12 cellular contexts compared by ENCODE assay signal in the genomic region with DNA sequence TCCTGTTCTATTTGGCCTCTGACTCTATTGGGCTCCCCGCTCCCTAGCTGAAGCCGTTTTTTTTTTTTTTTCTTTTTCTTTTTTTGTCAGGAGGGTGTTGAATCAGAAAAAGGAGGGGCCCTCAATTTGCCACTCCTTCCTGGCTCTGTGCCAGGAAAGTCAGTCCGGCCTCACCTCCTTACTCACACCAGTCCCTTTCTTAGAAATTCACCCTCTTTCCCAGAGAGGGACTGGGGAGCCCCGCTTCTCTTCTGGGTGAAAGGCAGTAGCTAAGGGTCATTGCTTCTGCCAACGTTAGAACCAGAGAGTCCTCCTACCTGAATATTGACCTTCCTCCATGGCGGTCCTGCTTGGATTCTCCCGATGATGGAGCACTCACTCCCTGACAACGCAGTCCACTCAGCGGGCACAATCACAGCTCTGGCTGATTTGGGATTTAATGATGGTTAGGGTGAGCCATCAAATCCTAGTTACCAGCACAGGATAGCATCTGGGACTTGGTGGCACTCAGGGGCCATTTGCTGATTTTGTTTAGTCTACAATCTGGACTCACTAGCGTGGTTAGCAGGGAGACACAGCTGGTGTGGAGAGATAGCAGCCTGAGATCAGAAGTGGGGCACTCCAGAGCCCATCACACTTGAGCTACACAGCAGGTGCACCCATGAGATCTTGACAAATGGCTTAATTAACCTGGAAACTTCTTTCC. TPM values are rescaled to one million over a fixed set of nuclear protein-coding genes. Genes with fewer than 3 reads are reported as not detected.
DNase-seq lines count a peak whose midpoint lies in the region; ATAC-seq and TF ChIP-seq lines count a peak whose summit lies in the region.
"Had no signal": no experiment of that assay in that cellular context is flagged by ENCODE, and none has a peak within 500 bp of the region (broad histone marks: within the 10 kb centered on the region; RNA-seq: fewer than 3 reads in every experiment).

No MANE protein-coding gene starts in this region.

- no peak for TF ChIP-seq POLR2A in esophagus squamous epithelium (IDR thresholded peaks at IDR 0.05)

- H3K9me3 ChIP-seq in esophagus squamous epithelium = no peaks in the 10 kb centered on the region
- H3K9me3 ChIP-seq: uterus had no signal

- H3K27ac ChIP-seq in esophagus squamous epithelium = no peak overlapping the region
- H3K27ac ChIP-seq: uterus had no signal

- H3K4me1 ChIP-seq in esophagus squamous epithelium = no peaks in the 10 kb centered on the region
- H3K4me1 ChIP-seq: uterus had no signal

- peak; percentile 85 for DNase-seq in GM12865 (ENCODE audit: low read depth)
- peak in 49 of 76 experiments; percentile 9 to 69 (median 35) for DNase-seq in HUDEP-2 (lab: John Stamatoyannopoulos, UW; ENCODE audit: unreplicated experiment in 76 of 76)
- DNase-seq in stimulated activated CD4-positive, alpha-beta T cell treated with anti-CD3 and anti-CD28 coated beads, Interleukin-12 subunit alpha, Interleukin-12 subunit beta, amount 100 ng/mL, for 48 hours (ENCODE audit: low read depth in 2 of 3, low spot score in 1 of 3) = peak; percentile 45 to 53 (median 51)
- DNase-seq in GM03348 (ENCODE audit: low spot score) = no peak
- DNase-seq in esophagus squamous epithelium (lab: John Stamatoyannopoulos, UW) = no peak
- DNase-seq: central memory CD4-positive, alpha-beta T cell; DND-41; uterus had no signal

- intact Hi-C loops in esophagus squamous epithelium (cut with DNase I) = no loop called here

- H3K4me3 ChIP-seq in GM12865 (ENCODE audit: low read depth, low read length) (peak overlapping the region; percentile 94), esophagus squamous epithelium (no peak overlapping the region)
- H3K4me3 ChIP-seq: uterus had no signal

- peaks cover 0 to 80% (median 3%) of the 10 kb centered on the region in 4 donors for H3K27me3 ChIP-seq in esophagus squamous epithelium
- H3K27me3 ChIP-seq: uterus had no signal

- H3K36me3 ChIP-seq in esophagus squamous epithelium = no peaks in the 10 kb centered on the region
- H3K36me3 ChIP-seq: uterus had no signal

- TF ChIP-seq CTCF in GM12865 (IDR thresholded peaks at IDR 0.05; ENCODE audit: insufficient read depth, low read depth, low read length, missing control alignments) (no peak), esophagus squamous epithelium (IDR thresholded peaks at IDR 0.05) (no peak)

- 47 to 50% methylated on average over 8 to 10 of the region's 10 CpGs for WGBS in esophagus squamous epithelium, 2 donors

- ATAC-seq in activated CD4-positive, CD25-positive, alpha-beta regulatory T cell treated with anti-CD3 and anti-CD28 coated beads, Interleukin-2, amount 50 U/mL, for 24 hours = peak; percentile 67 to 76
- no peak for ATAC-seq in HG03354 (IDR thresholded peaks at IDR 0.05; ENCODE audit: poor library complexity, severe bottlenecking, unreplicated experiment)
- ATAC-seq: left lobe of liver, Right ventricle myocardium inferior had no signal

RNA-seq across cellular contexts. Expression of a gene that starts 2.4 kb away (rescaled TPM):
- total RNA-seq in esophagus squamous epithelium = not detected

RNA-seq across cellular contexts. Expression of a gene that starts 18.9 kb away (rescaled TPM):
- 10 to 100 TPM; 52.3 to 91.5 (median 77.4) TPM for total RNA-seq in esophagus squamous epithelium

RNA-seq across cellular contexts. Expression of a gene that starts 22.7 kb away (rescaled TPM):
- total RNA-seq in esophagus squamous epithelium = under 1 TPM in 2 of 4 donors, not detected in 2; 0.29 to 0.97 TPM

RNA-seq across cellular contexts. Expression of a gene that starts 30.7 kb away (rescaled TPM):
- total RNA-seq in esophagus squamous epithelium = 10 to 100 TPM in 1 of 4 donors, not detected in 3; 28.1 TPM
- total RNA-seq: left lobe of liver, uterus had no signal

RNA-seq across cellular contexts. Expression of a gene that starts 32.3 kb away (rescaled TPM):
- 1 to 10 TPM in 2 of 4 donors, under 1 TPM in 1, not detected in 1; 0.18 to 3.2 (median 1.1) TPM for total RNA-seq in esophagus squamous epithelium
- total RNA-seq: uterus had no signal

Comparison
In these comparisons a context has a peak if more than half of its experiments do, and no peak if none do; other contexts are left out.
1. DNase-seq: peak in GM12865 (single experiment), HUDEP-2 (49 of 76) and stimulated activated CD4-positive, alpha-beta T cell treated with anti-CD3 and anti-CD28 coated beads, Interleukin-12 subunit alpha, Interleukin-12 subunit beta, amount 100 ng/mL, for 48 hours (3 of 3); none in GM03348 (single experiment) and esophagus squamous epithelium (single experiment).